1 cellular context compared by ENCODE assay signal in the genomic region with DNA sequence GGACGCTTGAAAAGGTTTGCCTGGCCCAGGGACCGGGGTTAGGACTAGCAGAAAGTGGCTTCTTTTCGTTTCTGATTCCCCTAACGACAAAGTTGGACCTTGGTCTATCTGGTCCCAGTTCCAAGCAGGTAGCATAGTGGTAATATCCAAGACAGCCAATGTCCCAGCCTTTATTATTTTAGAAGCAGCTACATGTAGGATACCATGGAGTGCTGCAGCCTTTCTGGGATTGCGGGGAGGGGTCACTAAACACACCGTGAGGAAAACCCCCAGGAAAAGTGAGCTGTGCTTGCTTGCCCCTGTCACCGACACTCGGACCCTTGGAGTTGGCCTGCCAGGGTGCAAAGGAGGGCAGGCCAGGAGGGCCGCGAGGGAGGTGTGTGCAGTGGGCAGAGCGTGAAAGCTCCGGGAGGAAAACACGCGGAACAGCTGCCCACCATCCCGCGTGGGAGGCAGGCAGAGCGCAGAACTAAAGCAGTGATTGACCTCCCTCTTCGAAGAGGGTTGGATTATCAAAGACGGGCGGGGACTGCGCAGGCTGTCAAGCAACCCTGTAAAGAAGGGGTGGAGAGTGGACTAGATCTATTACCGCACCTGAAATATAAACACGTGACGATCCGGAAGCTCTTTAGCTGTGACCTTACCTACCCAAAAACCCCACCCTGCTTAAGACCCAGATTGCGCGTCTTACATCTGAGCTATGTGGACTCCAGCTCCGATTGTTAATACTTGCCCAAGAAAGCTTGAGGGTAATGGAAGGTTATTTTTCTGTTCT.
TF ChIP-seq lines count a peak whose summit lies in the region.

No MANE protein-coding gene starts in this region.

TF ChIP-seq in SK-N-SH, 30 proteins besides CTCF, POLR2A, EP300 and RAD21 (continued from another document):
- TF ChIP-seq, protein P1, sequence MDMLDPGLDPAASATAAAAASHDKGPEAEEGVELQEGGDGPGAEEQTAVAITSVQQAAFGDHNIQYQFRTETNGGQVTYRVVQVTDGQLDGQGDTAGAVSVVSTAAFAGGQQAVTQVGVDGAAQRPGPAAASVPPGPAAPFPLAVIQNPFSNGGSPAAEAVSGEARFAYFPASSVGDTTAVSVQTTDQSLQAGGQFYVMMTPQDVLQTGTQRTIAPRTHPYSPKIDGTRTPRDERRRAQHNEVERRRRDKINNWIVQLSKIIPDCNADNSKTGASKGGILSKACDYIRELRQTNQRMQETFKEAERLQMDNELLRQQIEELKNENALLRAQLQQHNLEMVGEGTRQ (IDR thresholded peaks at IDR 0.05; ENCODE audit: borderline replicate concordance, low read depth, low read length): no peak
- TF ChIP-seq, protein P2, sequence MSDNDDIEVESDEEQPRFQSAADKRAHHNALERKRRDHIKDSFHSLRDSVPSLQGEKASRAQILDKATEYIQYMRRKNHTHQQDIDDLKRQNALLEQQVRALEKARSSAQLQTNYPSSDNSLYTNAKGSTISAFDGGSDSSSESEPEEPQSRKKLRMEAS (IDR thresholded peaks at IDR 0.05; ENCODE audit: low read depth): 0 out of 2 replicates have a peak, but pooled peaks have one; percentile 11
